ENCODE assay signal across 15 cellular contexts in genomic region chr1:16391408-16391807, GRCh38. TPM values are rescaled to one million over a fixed set of nuclear protein-coding genes. Genes with fewer than 3 reads are reported as not detected.
A peak's percentile ranks its signal among the peaks of the same experiment; 100 is the strongest.
DNase-seq lines count a peak whose midpoint lies in the region; ATAC-seq, FAIRE-seq and TF ChIP-seq lines count a peak whose summit lies in the region.
"Had no signal": no experiment of that assay in that cellular context is flagged by ENCODE, and none has a peak within 500 bp of the region (broad histone marks: within the 10 kb centered on the region; RNA-seq: fewer than 3 reads in every experiment).

No MANE protein-coding gene starts in this region.

- no TSS peak for BruUV-seq in endothelial cell of umbilical vein (replicated peaks; lab: Mats Ljungman, UMichigan)

- DNase-seq in activated T-cell treated with anti-CD3 and anti-CD28 coated beads, Interleukin-2, amount 50 U/mL, for 24 hours = no peak
- no peak for DNase-seq in activated T-cell treated with anti-CD3 and anti-CD28 coated beads, Interleukin-2, amount 50 U/mL, for 48 hours
- DNase-seq in T-helper 17 cell (no peak), endothelial cell of umbilical vein (ENCODE audit: low read depth, low spot score) (no peak), NCI-H748 (lab: John Stamatoyannopoulos, UW; ENCODE audit: unreplicated experiment) (no peak)
- no peak for DNase-seq in stimulated activated naive B cell treated with anti-CD40 and anti-IgM and Interleukin-4, amounts not matched to agents 10 μg/mL and 1 μg/mL and 100 μg/mL, for 72 hours
- DNase-seq in stimulated activated CD4-positive, alpha-beta T cell treated with anti-CD3 and anti-CD28 coated beads, Interleukin-15, amount 100 ng/mL, for 24 hours = no peak
- DNase-seq: activated B cell treated with CpG ODN at 0.5 μM for 24 hours, cortex of kidney, left ventricle myocardium superior, NCI-H2029 had no signal

- H3K36me3 ChIP-seq in endothelial cell of umbilical vein (ENCODE audit: control insufficient read depth in 2 of 2, extremely low read depth in 1 of 2, insufficient read depth in 2 of 2, low read length in 2 of 2) = peaks cover 0 to 15% of the 10 kb centered on the region in 2 experiments

- H3K9me3 ChIP-seq in T-helper 17 cell (ENCODE audit: control insufficient read depth, low read length, poor library complexity, severe bottlenecking) (no peaks in the 10 kb centered on the region), endothelial cell of umbilical vein (replicated peaks; ENCODE audit: control insufficient read depth, insufficient read depth, low read length) (no peaks in the 10 kb centered on the region)

- H4K20me1 ChIP-seq in endothelial cell of umbilical vein (replicated peaks; ENCODE audit: control insufficient read depth, extremely low read depth, insufficient read depth, low read length) = peaks cover 3% of the 10 kb centered on the region

- H3K4me1 Mint-ChIP-seq in activated T-cell treated with anti-CD3 and anti-CD28 coated beads, Interleukin-2, amount 50 U/mL, for 24 hours (ENCODE audit: low read depth) = peaks cover 67% of the 10 kb centered on the region
- peaks cover 39% of the 10 kb centered on the region for H3K4me1 Mint-ChIP-seq in T-helper 17 cell
- H3K4me1 Mint-ChIP-seq in stimulated activated naive B cell treated with anti-CD40 and anti-IgM and Interleukin-4, amounts not matched to agents 10 μg/mL and 1 μg/mL and 100 μg/mL, for 72 hours = peaks cover 43 to 60% of the 10 kb centered on the region in 2 donors

- no peak overlapping the region for H3K4me3 ChIP-seq in endothelial cell of umbilical vein (replicated peaks in 1 of 3; ENCODE audit: insufficient read depth in 1 of 3, low read depth in 1 of 3, low read length in 3 of 3)

- H3K36me3 Mint-ChIP-seq in activated T-cell treated with anti-CD3 and anti-CD28 coated beads, Interleukin-2, amount 50 U/mL, for 24 hours (ENCODE audit: low read depth) = peaks cover 73% of the 10 kb centered on the region
- H3K36me3 Mint-ChIP-seq in T-helper 17 cell (ENCODE audit: low read depth) = no peaks in the 10 kb centered on the region
- peaks cover 27 to 41% of the 10 kb centered on the region in 2 donors for H3K36me3 Mint-ChIP-seq in stimulated activated naive B cell treated with anti-CD40 and anti-IgM and Interleukin-4, amounts not matched to agents 10 μg/mL and 1 μg/mL and 100 μg/mL, for 72 hours

- TF ChIP-seq POLR2A in endothelial cell of umbilical vein (IDR thresholded peaks at IDR 0.05; ENCODE audit: low read depth, low read length) = no peak

- no peak for TF ChIP-seq CTCF in endothelial cell of umbilical vein (IDR thresholded peaks at IDR 0.05; ENCODE audit: extremely low read depth in 1 of 2, insufficient read depth in 1 of 2, low read depth in 1 of 2, low read length in 2 of 2)

- H3K9me1 ChIP-seq in endothelial cell of umbilical vein (replicated peaks; ENCODE audit: control insufficient read depth, extremely low read depth, insufficient read depth, low read length) = no peaks in the 10 kb centered on the region

- H3K4me1 ChIP-seq in endothelial cell of umbilical vein (ENCODE audit: control insufficient read depth, extremely low read depth, insufficient read depth, low read length) = peaks cover 17% of the 10 kb centered on the region

- H2AFZ ChIP-seq in endothelial cell of umbilical vein (ENCODE audit: low read depth, low read length) = no peak overlapping the region

- dilution Hi-C loops in endothelial cell of umbilical vein (cut with MboI; ENCODE audit: extremely low pct_ligation_motif_present, low sequenced_read_pairs) = no loop called here

- peak; percentile 38 for FAIRE-seq in endothelial cell of umbilical vein (lab: Jason Lieb, UNC)
- FAIRE-seq: frontal cortex had no signal

- H3K27me3 ChIP-seq in endothelial cell of umbilical vein (ENCODE audit: control insufficient read depth in 2 of 2, insufficient read depth in 2 of 2, low read length in 2 of 2) = no peaks in the 10 kb centered on the region

- POLR2A ChIA-PET in endothelial cell of umbilical vein (lab: Charles Lee) = no interaction called here

- CTCF ChIA-PET in endothelial cell of umbilical vein (lab: Charles Lee) = interaction anchor here (0.7 to 2.7 kb wide), 6 partner anchors 11 to 50 kb away, joined by 3 to 5 read pairs (median 3); partner anchors contain the start of gene NECAP2

- H3K9ac ChIP-seq in endothelial cell of umbilical vein (replicated peaks; ENCODE audit: extremely low read depth, insufficient read depth, low read length) = no peak overlapping the region

- ATAC-seq in T-helper 17 cell (no peak), HG02759 (IDR thresholded peaks at IDR 0.05; ENCODE audit: unreplicated experiment) (no peak)
- peak in 1 of 2 donors; percentile 28 for ATAC-seq in stimulated activated naive B cell treated with anti-CD40 and anti-IgM and Interleukin-4, amounts not matched to agents 10 μg/mL and 1 μg/mL and 100 μg/mL, for 72 hours (replicated peaks)
- ATAC-seq: left ventricle myocardium superior had no signal

- intact Hi-C loops in endothelial cell of umbilical vein (cut with micrococcal nuclease) = no loop called here

- peak overlapping the region; percentile 90 for H3K27ac Mint-ChIP-seq in activated T-cell treated with anti-CD3 and anti-CD28 coated beads, Interleukin-2, amount 50 U/mL, for 24 hours
- peak overlapping the region; percentile 79 for H3K27ac Mint-ChIP-seq in T-helper 17 cell
- peak overlapping the region; percentile 69 for H3K27ac Mint-ChIP-seq in stimulated activated naive B cell treated with anti-CD40 and anti-IgM and Interleukin-4, amounts not matched to agents 10 μg/mL and 1 μg/mL and 100 μg/mL, for 72 hours
- H3K27ac Mint-ChIP-seq: activated B cell treated with CpG ODN at 0.5 μM for 24 hours had no signal

- H3K4me2 ChIP-seq in endothelial cell of umbilical vein (ENCODE audit: insufficient read depth, low read length) = no peak overlapping the region

- no peak overlapping the region for H3K4me3 Mint-ChIP-seq in activated T-cell treated with anti-CD3 and anti-CD28 coated beads, Interleukin-2, amount 50 U/mL, for 24 hours
- H3K4me3 Mint-ChIP-seq in T-helper 17 cell = no peak overlapping the region
- no peak overlapping the region for H3K4me3 Mint-ChIP-seq in stimulated activated naive B cell treated with anti-CD40 and anti-IgM and Interleukin-4, amounts not matched to agents 10 μg/mL and 1 μg/mL and 100 μg/mL, for 72 hours
- H3K4me3 Mint-ChIP-seq: activated B cell treated with CpG ODN at 0.5 μM for 24 hours had no signal

- no peak overlapping the region for H3K27ac ChIP-seq in endothelial cell of umbilical vein (ENCODE audit: insufficient read depth, low read depth, low read length)

- peaks cover 72% of the 10 kb centered on the region for H3K79me2 ChIP-seq in endothelial cell of umbilical vein (ENCODE audit: control insufficient read depth, insufficient read depth, low read length)

- H3K27me3 Mint-ChIP-seq in activated T-cell treated with anti-CD3 and anti-CD28 coated beads, Interleukin-2, amount 50 U/mL, for 24 hours = no peaks in the 10 kb centered on the region
- H3K27me3 Mint-ChIP-seq in T-helper 17 cell = no peaks in the 10 kb centered on the region
- H3K27me3 Mint-ChIP-seq in stimulated activated naive B cell treated with anti-CD40 and anti-IgM and Interleukin-4, amounts not matched to agents 10 μg/mL and 1 μg/mL and 100 μg/mL, for 72 hours = no peaks in the 10 kb centered on the region
- H3K27me3 Mint-ChIP-seq: activated B cell treated with CpG ODN at 0.5 μM for 24 hours had no signal

- H3K9me3 Mint-ChIP-seq in activated T-cell treated with anti-CD3 and anti-CD28 coated beads, Interleukin-2, amount 50 U/mL, for 24 hours = no peaks in the 10 kb centered on the region
- no peaks in the 10 kb centered on the region for H3K9me3 Mint-ChIP-seq in stimulated activated naive B cell treated with anti-CD40 and anti-IgM and Interleukin-4, amounts not matched to agents 10 μg/mL and 1 μg/mL and 100 μg/mL, for 72 hours
- H3K9me3 Mint-ChIP-seq: activated B cell treated with CpG ODN at 0.5 μM for 24 hours had no signal

RNA-seq across cellular contexts. Expression of gene SZRD1, which starts 24.4 kb away (rescaled TPM):
- total RNA-seq in T-helper 17 cell (100 to 1,000 TPM; 123 to 133 TPM), endothelial cell of umbilical vein (164 and 168 TPM in 2 replicates)
- 162 and 168 TPM in 2 replicates for polyA plus RNA-seq in endothelial cell of umbilical vein
- 148 and 161 TPM in 2 replicates for polyA plus RNA-seq in endothelial cell of umbilical vein (2011; cell fraction: cytosol; rRNA removed)
- polyA plus RNA-seq in endothelial cell of umbilical vein (2011; cell fraction: nucleus; rRNA removed) = 75.2 and 75.7 TPM in 2 replicates
- 105 and 106 TPM in 2 replicates for polyA plus RNA-seq in endothelial cell of umbilical vein (2012)
- polyA minus RNA-seq in endothelial cell of umbilical vein = 76.1 and 82.0 TPM in 2 replicates
- 62.1 TPM for polyA minus RNA-seq in endothelial cell of umbilical vein (2011; cell fraction: cytosol; rRNA and poly(A)+ RNA removed)
- polyA minus RNA-seq in endothelial cell of umbilical vein (2011; cell fraction: nucleus; rRNA and poly(A)+ RNA removed) = 26.6 and 33.5 TPM in 2 replicates

RNA-seq across cellular contexts. Expression of gene FBXO42, which starts 39.1 kb away (rescaled TPM):
- total RNA-seq in T-helper 17 cell (10 to 100 TPM; 17.4 to 20.5 TPM), endothelial cell of umbilical vein (16.3 and 17.3 TPM in 2 replicates)
- 17.1 and 20.4 TPM in 2 replicates for polyA plus RNA-seq in endothelial cell of umbilical vein
- polyA plus RNA-seq in endothelial cell of umbilical vein (2011; cell fraction: cytosol; rRNA removed) = 20.5 and 22.0 TPM in 2 replicates
- polyA plus RNA-seq in endothelial cell of umbilical vein (2011; cell fraction: nucleus; rRNA removed) = 36.4 and 37.7 TPM in 2 replicates
- 9.6 and 13.4 TPM in 2 replicates for polyA plus RNA-seq in endothelial cell of umbilical vein (2012)
- 27.7 and 28.5 TPM in 2 replicates for polyA minus RNA-seq in endothelial cell of umbilical vein
- 7.8 TPM for polyA minus RNA-seq in endothelial cell of umbilical vein (2011; cell fraction: cytosol; rRNA and poly(A)+ RNA removed)
- polyA minus RNA-seq in endothelial cell of umbilical vein (2011; cell fraction: nucleus; rRNA and poly(A)+ RNA removed) = 22.0 and 29.4 TPM in 2 replicates

RNA-seq across cellular contexts. Expression of gene SPATA21, which starts 45.8 kb away (rescaled TPM):
- total RNA-seq in T-helper 17 cell (not detected), endothelial cell of umbilical vein (not detected in 2 replicates)
- polyA plus RNA-seq in endothelial cell of umbilical vein = not detected in 2 replicates
- polyA plus RNA-seq in endothelial cell of umbilical vein (2011; cell fraction: cytosol; rRNA removed) = not detected in 2 replicates
- polyA plus RNA-seq in endothelial cell of umbilical vein (2011; cell fraction: nucleus; rRNA removed) = not detected in 2 replicates
- not detected in 2 replicates for polyA plus RNA-seq in endothelial cell of umbilical vein (2012)
- polyA minus RNA-seq in endothelial cell of umbilical vein = not detected in 2 replicates
- not detected for polyA minus RNA-seq in endothelial cell of umbilical vein (2011; cell fraction: cytosol; rRNA and poly(A)+ RNA removed)
- polyA minus RNA-seq in endothelial cell of umbilical vein (2011; cell fraction: nucleus; rRNA and poly(A)+ RNA removed) = not detected in 2 replicates
- total RNA-seq: activated B cell treated with CpG ODN at 0.5 μM for 24 hours, frontal cortex, left ventricle myocardium superior, posterior vena cava, temporal lobe had no signal

RNA-seq across cellular contexts. Expression of gene NECAP2, which starts 49.1 kb away (rescaled TPM):
- 100 to 1,000 TPM; 107 to 108 TPM for total RNA-seq in T-helper 17 cell
- total RNA-seq in endothelial cell of umbilical vein = 101 and 107 TPM in 2 replicates
- 137 and 148 TPM in 2 replicates for polyA plus RNA-seq in endothelial cell of umbilical vein
- polyA plus RNA-seq in endothelial cell of umbilical vein (2011; cell fraction: cytosol; rRNA removed) = 143 and 146 TPM in 2 replicates
- 84.9 and 97.0 TPM in 2 replicates for polyA plus RNA-seq in endothelial cell of umbilical vein (2011; cell fraction: nucleus; rRNA removed)
- polyA plus RNA-seq in endothelial cell of umbilical vein (2012) = 91.7 and 96.1 TPM in 2 replicates
- 133 and 141 TPM in 2 replicates for polyA minus RNA-seq in endothelial cell of umbilical vein
- 20.9 TPM for polyA minus RNA-seq in endothelial cell of umbilical vein (2011; cell fraction: cytosol; rRNA and poly(A)+ RNA removed)
- 39.1 and 42.6 TPM in 2 replicates for polyA minus RNA-seq in endothelial cell of umbilical vein (2011; cell fraction: nucleus; rRNA and poly(A)+ RNA removed)
